ENCODE assay signal across 18 cellular contexts in the genomic region with DNA sequence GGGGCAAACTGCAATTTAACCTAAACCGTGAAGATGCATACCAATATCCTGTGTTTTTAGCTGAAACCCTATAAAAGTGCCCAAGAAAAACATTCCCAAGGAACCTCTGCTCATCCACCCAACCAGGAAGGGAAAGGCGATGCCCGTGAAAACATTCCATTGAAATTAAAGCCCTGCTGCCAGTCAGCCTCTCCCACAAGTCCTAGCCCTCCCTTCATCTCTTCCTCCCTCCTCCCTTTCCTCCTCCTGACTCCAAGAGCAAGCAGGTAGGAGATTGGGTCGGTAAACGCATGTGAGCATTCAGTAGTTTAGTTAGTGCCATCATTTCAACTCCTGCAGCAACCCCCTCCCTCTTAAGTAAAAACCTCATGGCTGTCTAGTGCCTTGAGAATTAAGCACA. TPM values are rescaled to one million over a fixed set of nuclear protein-coding genes. Genes with fewer than 3 reads are reported as not detected.
DNase-seq lines count a peak whose midpoint lies in the region; ATAC-seq, FAIRE-seq and TF ChIP-seq lines count a peak whose summit lies in the region.
"Had no signal": no experiment of that assay in that cellular context is flagged by ENCODE, and none has a peak within 500 bp of the region (broad histone marks: within the 10 kb centered on the region; RNA-seq: fewer than 3 reads in every experiment).

No MANE protein-coding gene starts in this region.

- POLR2A ChIA-PET in K562 (lab: Yijun Ruan, JAX): interaction anchor here (0.7 kb wide), 2 partner anchors 30 to 80 kb away, joined by 3 to 4 read pairs; no protein-coding TSS in a partner anchor

- no peaks in the 10 kb centered on the region for H3K36me3 ChIP-seq in GM23338 (ENCODE audit: insufficient read depth)
- H3K36me3 ChIP-seq in K562 (ENCODE audit: control insufficient read depth, insufficient read depth, low read length): no peaks in the 10 kb centered on the region
- no peaks in the 10 kb centered on the region for H3K36me3 ChIP-seq in parathyroid adenoma (ENCODE audit: control insufficient read depth, insufficient read depth, low read length)
- H3K36me3 ChIP-seq: BLaER1 treated with 17β-estradiol and CSF1 and Interleukin-3, amounts not matched to agents 10 nM and 100 nM had no signal

- no peak overlapping the region for H2AFZ ChIP-seq in GM23338
- no peak overlapping the region for H2AFZ ChIP-seq in K562 (ENCODE audit: low read depth, low read length)
- peak overlapping the region; percentile 16 for H2AFZ ChIP-seq in parathyroid adenoma

- BruUV-seq in K562 (replicated peaks; lab: Mats Ljungman, UMichigan): no TSS peak

- no peak for TF ChIP-seq CTCF in GM23338 (conservative IDR thresholded peaks at IDR 0.05; ENCODE audit: low read depth in 2 of 2)
- no peak for TF ChIP-seq CTCF in K562 (IDR thresholded peaks at IDR 0.05 in 2 of 3, conservative IDR thresholded peaks at IDR 0.05 in 1 of 3; ENCODE audit: insufficient read depth in 2 of 3, low read depth in 1 of 3, low read length in 3 of 3)
- no peak for TF ChIP-seq CTCF in parathyroid adenoma (IDR thresholded peaks at IDR 0.05)

- peaks cover 10% of the 10 kb centered on the region for H3K27me3 Mint-ChIP-seq in GM23338 (ENCODE audit: insufficient read depth, low read depth, poor library complexity)

- TF ChIP-seq RAD21 in K562 (CRISPR knock-in tag; conservative IDR thresholded peaks at IDR 0.05 in 1 of 2, IDR thresholded peaks at IDR 0.05 in 1 of 2): no peak

- H3K4me3 ChIP-seq in GM23338: no peak overlapping the region
- no peak overlapping the region for H3K4me3 ChIP-seq in K562
- no peak overlapping the region for H3K4me3 ChIP-seq in parathyroid adenoma (ENCODE audit: low read depth, low read length)
- H3K4me3 ChIP-seq: BLaER1 treated with 17β-estradiol and CSF1 and Interleukin-3, amounts not matched to agents 10 nM and 100 nM had no signal

- H3K27me3 ChIP-seq in GM23338 (ENCODE audit: insufficient read depth) (no peaks in the 10 kb centered on the region), K562 (ENCODE audit: control insufficient read depth in 2 of 2, insufficient read depth in 2 of 2, low read length in 2 of 2) (no peaks in the 10 kb centered on the region), parathyroid adenoma (ENCODE audit: control insufficient read depth, insufficient read depth, low read length) (no peaks in the 10 kb centered on the region)

- ATAC-seq in GM23338: peak; percentile 10; the same call in 2 of the 3 replicates
- ATAC-seq in K562: no peak

- no peaks in the 10 kb centered on the region for H3K9me1 ChIP-seq in K562 (ENCODE audit: control insufficient read depth, insufficient read depth, low read length)

- no peak for TF ChIP-seq POLR2A in K562 (conservative IDR thresholded peaks at IDR 0.05)

- H3K9ac ChIP-seq in K562 (ENCODE audit: insufficient read depth in 1 of 2, low read depth in 2 of 2, low read length in 2 of 2) (no peak overlapping the region), parathyroid adenoma (no peak overlapping the region)
- H3K9ac ChIP-seq: BLaER1 treated with 17β-estradiol and CSF1 and Interleukin-3, amounts not matched to agents 10 nM and 100 nM had no signal

- H3K9me3 Mint-ChIP-seq in GM23338: no peaks in the 10 kb centered on the region
- H3K9me3 Mint-ChIP-seq: H9 had no signal

- peaks cover 15% of the 10 kb centered on the region for H3K4me1 ChIP-seq in GM23338 (ENCODE audit: insufficient read depth)
- peaks cover 6 to 18% of the 10 kb centered on the region in 2 experiments for H3K4me1 ChIP-seq in K562 (replicated peaks in 1 of 2; ENCODE audit: control insufficient read depth in 2 of 2, insufficient read depth in 2 of 2, low read length in 2 of 2)
- H3K4me1 ChIP-seq in parathyroid adenoma: peaks cover 96% of the 10 kb centered on the region

- peaks cover 60% of the 10 kb centered on the region for H3K4me1 Mint-ChIP-seq in GM23338

- H4K20me1 ChIP-seq in GM23338 (replicated peaks; ENCODE audit: insufficient read depth) (no peaks in the 10 kb centered on the region), K562 (replicated peaks; ENCODE audit: control insufficient read depth, insufficient read depth, low read length) (no peaks in the 10 kb centered on the region)
- H4K20me1 ChIP-seq: BLaER1 treated with 17β-estradiol and CSF1 and Interleukin-3, amounts not matched to agents 10 nM and 100 nM had no signal

- H3K4me3 Mint-ChIP-seq in GM23338: no peak overlapping the region
- H3K4me3 Mint-ChIP-seq: H9 had no signal

- intact Hi-C loops in K562 (cut with micrococcal nuclease): no loop called here

- H3K79me2 ChIP-seq in GM23338 (replicated peaks; ENCODE audit: insufficient read depth) (no peaks in the 10 kb centered on the region), K562 (ENCODE audit: control insufficient read depth, insufficient read depth, low read length) (no peaks in the 10 kb centered on the region), parathyroid adenoma (no peaks in the 10 kb centered on the region)

- peak; percentile 50 for DNase-seq in GM23338 (ENCODE audit: low spot score)
- no peak for DNase-seq in K562 (ENCODE audit: extremely low read depth in 1 of 4, low spot score in 3 of 4)
- DNase-seq in kidney tubule cell (ENCODE audit: low spot score): peak; percentile 6
- DNase-seq in stimulated activated naive CD4-positive, alpha-beta T cell treated with Interleukin-2 at 50 U/mL for 16 hours (lab: John Stamatoyannopoulos, UW): no peak
- no peak for DNase-seq in activated CD4-positive, CD25-positive, alpha-beta regulatory T cell (lab: John Stamatoyannopoulos, UW)
- DNase-seq in AG20443 (ENCODE audit: low spot score): no peak
- DNase-seq: DMS79 treated with DMSO at 0.1 percent for 48 hours, H9, Kasumi-1, MM.1S, NCI-H1092 treated with DMSO at 0.1 percent for 48 hours, NCI-H1694 treated with DMSO at 0.1 percent for 48 hours, NCI-H345, RPMI8226 had no signal

- no peak for TF ChIP-seq EP300 in K562 (IDR thresholded peaks at IDR 0.05; ENCODE audit: low read length)

- CTCF ChIA-PET in K562 (lab: Yijun Ruan, JAX; ENCODE audit: low intra/inter-chr PET ratio): no interaction called here

- H3K36me3 Mint-ChIP-seq in GM23338 (ENCODE audit: low read depth): no peaks in the 10 kb centered on the region

- no peaks in the 10 kb centered on the region for H3K9me2 ChIP-seq in GM23338 (ENCODE audit: insufficient read depth)

- H3K27ac Mint-ChIP-seq in GM23338: no peak overlapping the region
- H3K27ac Mint-ChIP-seq: H9 had no signal

- H3K27ac ChIP-seq in GM23338 (ENCODE audit: low read depth) (no peak overlapping the region), K562 (ENCODE audit: extremely low read depth, low read depth, low read length) (no peak overlapping the region), parathyroid adenoma (no peak overlapping the region)
- H3K27ac ChIP-seq: BLaER1 treated with 17β-estradiol and CSF1 and Interleukin-3, amounts not matched to agents 10 nM and 100 nM had no signal

- FAIRE-seq in K562 (lab: Jason Lieb, UNC): no peak
- FAIRE-seq: A204.1, G401.6 had no signal

- WGBS in K562 (ENCODE audit: insufficient coverage, low coverage, missing lambda C conversion rate): 34% methylated on average over 5 of the region's 5 CpGs

- in situ Hi-C loops in K562 (cut with MboI): loop anchor here (10.0 kb wide), 1 partner anchor 151 kb away; no protein-coding TSS in a partner anchor

- no peaks in the 10 kb centered on the region for H3F3A ChIP-seq in GM23338 (replicated peaks; ENCODE audit: low read depth)

- H3K4me2 ChIP-seq in GM23338 (no peak overlapping the region), K562 (ENCODE audit: insufficient read depth, low read length) (no peak overlapping the region), parathyroid adenoma (ENCODE audit: low read length) (no peak overlapping the region)
- H3K4me2 ChIP-seq: BLaER1 treated with 17β-estradiol and CSF1 and Interleukin-3, amounts not matched to agents 10 nM and 100 nM had no signal

- H3K9me3 ChIP-seq in K562 (replicated peaks; ENCODE audit: control insufficient read depth, insufficient read depth, low read depth, low read length): no peaks in the 10 kb centered on the region
- no peaks in the 10 kb centered on the region for H3K9me3 ChIP-seq in parathyroid adenoma (ENCODE audit: control insufficient read depth, low read length)
- H3K9me3 ChIP-seq: BLaER1 treated with 17β-estradiol and CSF1 and Interleukin-3, amounts not matched to agents 10 nM and 100 nM had no signal

TF ChIP-seq in GM23338, 12 proteins besides CTCF, POLR2A, EP300 and RAD21 (continues in another document):
- TF ChIP-seq NANOG (IDR thresholded peaks at IDR 0.05; ENCODE audit: borderline replicate concordance): no peak

TF ChIP-seq in K562, 482 proteins besides CTCF, POLR2A, EP300 and RAD21:
- TF ChIP-seq L3MBTL2 (IDR thresholded peaks at IDR 0.05) (no peak), ZNF263 (CRISPR knock-in tag; IDR thresholded peaks at IDR 0.05; ENCODE audit: borderline replicate concordance) (peak; percentile 50; the same call in 1 of the 2 replicates)

RNA-seq across cellular contexts. Expression of a gene that starts 27.7 kb away (rescaled TPM):
- 40.3 and 42.7 TPM in 2 replicates for total RNA-seq in GM23338 (2014; rRNA removed; shearing (Covaris generic))
- polyA plus RNA-seq in GM23338 (2016; fragmentation: Nextera tagmentation; extraction: Ambion mirVana) (59.3 and 60.8 TPM in 2 replicates), K562 (2011; rRNA removed) (4.8 and 9.0 TPM in 2 replicates), K562 (2014; fragmentation: Illumina TruSeq; extraction: Trizol) (16.7 and 19.3 TPM in 2 replicates), K562 (2014; fragmentation: Nextera tagmentation; extraction: Ambion mirVana) (1 to 10 TPM; 3.4 to 6.3 TPM), K562 (2014; rRNA removed) (23.1 and 32.2 TPM in 2 replicates)
- total RNA-seq in K562 (2011; cell fraction: chromatin; rRNA removed; ENCODE audit: low replicate concordance): 7.6 and 9.1 TPM in 2 replicates
- total RNA-seq in K562 (2011; cell fraction: nucleolus; rRNA removed): 13.3 and 13.7 TPM in 2 replicates
- 10.1 and 12.0 TPM in 2 replicates for total RNA-seq in K562 (2011; cell fraction: nucleoplasm; rRNA removed)
- total RNA-seq in K562 (2014; rRNA removed) (37.0 and 46.8 TPM in 2 replicates), K562 (2014; rRNA removed; fragmentation: Illumina TruSeq; extraction: Trizol) (17.7 and 17.8 TPM in 2 replicates), K562 (2015; rRNA removed; fragmentation: Illumina TruSeq; extraction: Trizol) (24.0 and 24.9 TPM in 2 replicates), K562 (2021) (30.5 and 39.1 TPM in 2 replicates)
- polyA plus RNA-seq in K562 (2011; cell fraction: cytosol; rRNA removed): 4.5 and 21.4 TPM in 2 replicates
- 7.4 and 25.5 TPM in 2 replicates for polyA plus RNA-seq in K562 (2011; cell fraction: nucleus; rRNA removed)
- 45.6 and 82.2 TPM in 2 replicates for polyA plus RNA-seq in K562 (2012)
- 2.8 and 7.0 TPM in 2 replicates for polyA minus RNA-seq in K562 (2011; rRNA and poly(A)+ RNA removed)
- polyA minus RNA-seq in K562 (2011; cell fraction: cytosol; rRNA and poly(A)+ RNA removed): 7.7 and 23.0 TPM in 2 replicates
- polyA minus RNA-seq in K562 (2011; cell fraction: nucleus; rRNA and poly(A)+ RNA removed): 12.7 and 22.8 TPM in 2 replicates

Comparison
In these comparisons a context has a peak if more than half of its experiments do, and no peak if none do; other contexts are left out.
1. DNase-seq: peak in GM23338 (single experiment) and kidney tubule cell (single experiment); none in K562 (0 of 4), stimulated activated naive CD4-positive, alpha-beta T cell treated with Interleukin-2 at 50 U/mL for 16 hours (single experiment), activated CD4-positive, CD25-positive, alpha-beta regulatory T cell (0 of 4) and AG20443 (single experiment).